In genomic region chr3:38346584-38347410, GRCh38 we compare ENCODE assay signal across 1 cellular context.
TF ChIP-seq lines count a peak whose summit lies in the region.

TSS of gene XYLB (plus strand) at chr3:38346785. CDS start at chr3:38346869, 84 bp downstream.

TF ChIP-seq in HepG2, 621 proteins besides CTCF, POLR2A, EP300 and RAD21 (continued from another document and continues in another):
- TF ChIP-seq ZBED4 (CRISPR knock-in tag; IDR thresholded peaks at IDR 0.05; ENCODE audit: borderline replicate concordance) (no peak; the same call in 1 of the 2 replicates), FOXA3 (CRISPR knock-in tag; IDR thresholded peaks at IDR 0.05) (peak; percentile 67), ZNF704 (CRISPR knock-in tag; IDR thresholded peaks at IDR 0.05; ENCODE audit: borderline replicate concordance) (peak; percentile 87), MED8 (CRISPR knock-in tag; IDR thresholded peaks at IDR 0.05; ENCODE audit: insufficient replicate concordance) (peak; percentile 72), TRIM24 (CRISPR knock-in tag; IDR thresholded peaks at IDR 0.05) (no peak), IRX3 (CRISPR knock-in tag; IDR thresholded peaks at IDR 0.05; ENCODE audit: borderline replicate concordance, low read depth) (peak; percentile 88; the same call in 1 of the 2 replicates), YEATS4 (CRISPR knock-in tag; IDR thresholded peaks at IDR 0.05; ENCODE audit: borderline replicate concordance) (peak; percentile 96), CEBPG (CRISPR knock-in tag; IDR thresholded peaks at IDR 0.05) (peak; percentile 64), ZNF446 (CRISPR knock-in tag; IDR thresholded peaks at IDR 0.05) (0 out of 2 replicates have a peak, but pooled peaks have one; percentile 38), MXD4 (CRISPR knock-in tag; IDR thresholded peaks at IDR 0.05) (peak; percentile 97), CSRNP1 (CRISPR knock-in tag; IDR thresholded peaks at IDR 0.05) (peak; percentile 87; the same call in 1 of the 2 replicates), FOXP1 (IDR thresholded peaks at IDR 0.05) (no peak), FOXP1 (CRISPR knock-in tag; IDR thresholded peaks at IDR 0.05) (peak; percentile 42; the same call in 1 of the 2 replicates), CENPT (CRISPR knock-in tag; IDR thresholded peaks at IDR 0.05; ENCODE audit: low read depth) (no peak), ARID2 (CRISPR knock-in tag; IDR thresholded peaks at IDR 0.05; ENCODE audit: borderline replicate concordance) (peak; percentile 98; the same call in 1 of the 2 replicates), ZBTB20 (CRISPR knock-in tag; IDR thresholded peaks at IDR 0.05; ENCODE audit: borderline replicate concordance, low read depth) (peak; percentile 79), ZSCAN5A (CRISPR knock-in tag; IDR thresholded peaks at IDR 0.05; ENCODE audit: borderline replicate concordance) (peak; percentile 84; the same call in 1 of the 2 replicates), ZNF740 (CRISPR knock-in tag; IDR thresholded peaks at IDR 0.05) (peak; percentile 74; the same call in 1 of the 2 replicates), FOXA1 (IDR thresholded peaks at IDR 0.05) (no peak), FOXA1 (CRISPR knock-in tag; IDR thresholded peaks at IDR 0.05) (peak; percentile 22; the same call in 1 of the 2 replicates), ZNF343 (CRISPR knock-in tag; IDR thresholded peaks at IDR 0.05) (peak; percentile 60; the same call in 1 of the 2 replicates), RELA (CRISPR knock-in tag; IDR thresholded peaks at IDR 0.05) (no peak), HNF1A (IDR thresholded peaks at IDR 0.05; ENCODE audit: low read depth) (no peak), HNF1A (CRISPR knock-in tag; IDR thresholded peaks at IDR 0.05; ENCODE audit: borderline replicate concordance) (peak; percentile 82), CERS6 (CRISPR knock-in tag; IDR thresholded peaks at IDR 0.05) (0 out of 2 replicates have a peak, but pooled peaks have one; percentile 51), ZNF235 (CRISPR knock-in tag; IDR thresholded peaks at IDR 0.05; ENCODE audit: borderline replicate concordance) (peak; percentile 95; the same call in 1 of the 2 replicates), KLF12 (CRISPR knock-in tag; IDR thresholded peaks at IDR 0.05; ENCODE audit: borderline replicate concordance) (peak; percentile 71), ZNF207 (IDR thresholded peaks at IDR 0.05; ENCODE audit: borderline replicate concordance) (no peak), REPIN1 (CRISPR knock-in tag; IDR thresholded peaks at IDR 0.05; ENCODE audit: borderline replicate concordance, low read depth) (peak; percentile 96), ZNF609 (CRISPR knock-in tag; IDR thresholded peaks at IDR 0.05; ENCODE audit: borderline replicate concordance) (peak; percentile 72; the same call in 1 of the 2 replicates), ZNF615 (CRISPR knock-in tag; IDR thresholded peaks at IDR 0.05; ENCODE audit: borderline replicate concordance) (peak; percentile 52; the same call in 1 of the 2 replicates), ZMAT5 (CRISPR knock-in tag; IDR thresholded peaks at IDR 0.05; ENCODE audit: borderline replicate concordance, low read depth) (no peak), ZNF556 (CRISPR knock-in tag; IDR thresholded peaks at IDR 0.05; ENCODE audit: borderline replicate concordance) (peak; percentile 51; the same call in 1 of the 2 replicates), ZNF891 (CRISPR knock-in tag; IDR thresholded peaks at IDR 0.05) (peak; percentile 87; the same call in 1 of the 2 replicates), ZNF782 (CRISPR knock-in tag; IDR thresholded peaks at IDR 0.05; ENCODE audit: borderline replicate concordance) (peak; percentile 91; the same call in 1 of the 2 replicates), MYNN (CRISPR knock-in tag; IDR thresholded peaks at IDR 0.05; ENCODE audit: low read depth) (peak; percentile 51; the same call in 1 of the 2 replicates), JUN (CRISPR knock-in tag; IDR thresholded peaks at IDR 0.05) (0 out of 2 replicates have a peak, but pooled peaks have one; percentile 38), ZNF367 (CRISPR knock-in tag; IDR thresholded peaks at IDR 0.05; ENCODE audit: borderline replicate concordance) (peak; percentile 75), CCDC6 (CRISPR knock-in tag; IDR thresholded peaks at IDR 0.05) (peak; percentile 92), ZFP90 (CRISPR knock-in tag; IDR thresholded peaks at IDR 0.05; ENCODE audit: borderline replicate concordance) (peak; percentile 71; the same call in 1 of the 2 replicates), ZNF282 (IDR thresholded peaks at IDR 0.05; ENCODE audit: partially characterized antibody) (no peak), KDM5A (IDR thresholded peaks at IDR 0.05; ENCODE audit: borderline replicate concordance, low read length) (peak; percentile 43; the same call in 1 of the 2 replicates), SIN3B (IDR thresholded peaks at IDR 0.05; ENCODE audit: low read length) (no peak)
